In genomic region chr9:137200311-137201204, GRCh38 we compare ENCODE assay signal across 1 cellular context.
TF ChIP-seq lines count a peak whose summit lies in the region.

Gene TPRN, minus strand, starts transcription at chr9:137200741. Its CDS starts 30 bp downstream, at chr9:137200711.

TF ChIP-seq in HEK293, 187 proteins besides CTCF, POLR2A, EP300 and RAD21 (continued from another document):
- TF ChIP-seq ZBTB10 (tag by site-specific recombination; IDR thresholded peaks at IDR 0.05) (peak; percentile 99), ZBTB20 (tag by site-specific recombination; IDR thresholded peaks at IDR 0.05) (peak; percentile 60; the same call in 1 of the 2 replicates)
